Comparison of ENCODE assay signal across 17 cellular contexts in the genomic region with DNA sequence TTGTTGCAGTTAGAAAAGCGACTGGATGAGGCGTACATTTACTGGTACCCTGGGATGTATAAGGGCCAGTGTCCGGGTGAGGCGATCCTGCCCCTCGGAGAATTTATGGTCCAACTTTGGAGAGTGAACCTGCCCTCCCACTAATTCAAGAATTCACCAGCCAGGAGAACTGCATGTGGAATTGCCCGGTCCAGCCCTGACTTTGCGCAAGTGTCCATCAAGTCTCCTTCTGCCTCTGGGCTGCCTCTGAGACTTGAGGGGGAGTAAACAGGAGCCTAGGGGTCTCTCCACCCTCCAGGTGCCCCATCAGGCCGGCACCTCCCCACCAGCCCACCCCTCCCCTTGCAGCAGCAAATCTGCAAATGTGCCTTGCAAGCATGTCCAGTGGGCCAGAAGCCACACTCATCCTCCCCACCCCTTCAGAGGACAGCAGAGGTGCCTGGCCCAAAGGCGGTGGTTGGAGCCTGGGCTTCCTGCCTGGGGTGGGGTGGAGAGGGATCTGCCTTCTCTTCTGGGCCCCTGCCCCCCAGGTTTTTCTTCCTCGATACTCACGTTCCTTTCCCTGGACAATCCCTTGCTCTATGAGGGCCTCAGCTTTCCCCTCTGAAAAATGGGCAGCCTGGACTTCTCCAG. TPM values are rescaled to one million over a fixed set of nuclear protein-coding genes. Genes with fewer than 3 reads are reported as not detected.
DNase-seq lines count a peak whose midpoint lies in the region; ATAC-seq, FAIRE-seq and TF ChIP-seq lines count a peak whose summit lies in the region.
"Had no signal": no experiment of that assay in that cellular context is flagged by ENCODE, and none has a peak within 500 bp of the region (broad histone marks: within the 10 kb centered on the region; RNA-seq: fewer than 3 reads in every experiment).

No MANE protein-coding gene starts in this region.

- no peaks in the 10 kb centered on the region for H3K36me3 ChIP-seq in HepG2 (replicated peaks in 1 of 2; ENCODE audit: control insufficient read depth in 1 of 2, insufficient read depth in 2 of 2, low read length in 2 of 2)
- H3K36me3 ChIP-seq in stomach = no peaks in the 10 kb centered on the region
- H3K36me3 ChIP-seq: BLaER1 treated with 17β-estradiol and CSF1 and Interleukin-3, amounts not matched to agents 10 nM and 100 nM had no signal

- H3K79me2 ChIP-seq in HepG2 (ENCODE audit: insufficient read depth, low read length) = no peaks in the 10 kb centered on the region

- no peak overlapping the region for H3K4me3 ChIP-seq in HepG2 (replicated peaks in 1 of 3; ENCODE audit: insufficient read depth in 1 of 3, low read depth in 2 of 3, low read length in 3 of 3)
- no peak overlapping the region for H3K4me3 ChIP-seq in stomach
- H3K4me3 ChIP-seq: BLaER1 treated with 17β-estradiol and CSF1 and Interleukin-3, amounts not matched to agents 10 nM and 100 nM; GM23248 had no signal

- peaks cover 3% of the 10 kb centered on the region for H3K27me3 Mint-ChIP-seq in activated T-helper 17 cell treated with anti-CD3 and anti-CD28 coated beads, Interleukin-2, amount 50 U/mL, for 72 hours

- TF ChIP-seq EP300 in HepG2 (IDR thresholded peaks at IDR 0.05; ENCODE audit: low read depth in 2 of 2, low read length in 2 of 2) = no peak
- TF ChIP-seq EP300 in HepG2 (CRISPR knock-in tag; IDR thresholded peaks at IDR 0.05; ENCODE audit: borderline replicate concordance) = no peak
- TF ChIP-seq EP300 in stomach (IDR thresholded peaks at IDR 0.05) = no peak

- H3K9ac ChIP-seq in HepG2 (ENCODE audit: insufficient read depth, low read depth, low read length) = no peak overlapping the region
- H3K9ac ChIP-seq: BLaER1 treated with 17β-estradiol and CSF1 and Interleukin-3, amounts not matched to agents 10 nM and 100 nM; GM23248 had no signal

- H3K27ac ChIP-seq in HepG2 (ENCODE audit: extremely low read length, insufficient read depth, low read length) = no peak overlapping the region
- H3K27ac ChIP-seq in stomach = no peak overlapping the region
- H3K27ac ChIP-seq: 22Rv1; BLaER1 treated with 17β-estradiol and CSF1 and Interleukin-3, amounts not matched to agents 10 nM and 100 nM; GM23248 had no signal

- H3K27ac Mint-ChIP-seq in activated T-helper 17 cell treated with anti-CD3 and anti-CD28 coated beads, Interleukin-2, amount 50 U/mL, for 72 hours = peak overlapping the region; percentile 10

- no peak for ATAC-seq in activated T-helper 17 cell treated with anti-CD3 and anti-CD28 coated beads, Interleukin-2, amount 50 U/mL, for 72 hours (replicated peaks)
- ATAC-seq in HepG2 (no peak), SK-N-SH treated with all-trans-retinoic acid at 6 μM for 48 hours (no peak)
- ATAC-seq: HCT116 had no signal

- DNase-seq in AG20443 (ENCODE audit: low spot score) (peak; percentile 6), HepG2 (ENCODE audit: low spot score) (no peak), stomach (peak; percentile 15), NCI-H1417 treated with DMSO at 0.1 percent for 48 hours (lab: John Stamatoyannopoulos, UW) (no peak), GM20000 (ENCODE audit: low spot score) (no peak)
- no peak for DNase-seq in activated CD4-positive, CD25-positive, alpha-beta regulatory T cell treated with anti-CD3 and anti-CD28 coated beads, Interleukin-2, amount 50 U/mL, for 72 hours
- DNase-seq: AML-193; CD4-positive, CD25-positive, alpha-beta regulatory T cell; DMS53; GF-D8 had no signal

- H4K20me1 ChIP-seq in HepG2 (ENCODE audit: insufficient read depth, low read length) = no peaks in the 10 kb centered on the region

- intact Hi-C loops in HepG2 (cut with micrococcal nuclease; ENCODE audit: unreplicated experiment) (no loop called here), stomach (cut with DNase I; ENCODE audit: low total_unique reads) (no loop called here)

- no peak overlapping the region for H3K4me3 Mint-ChIP-seq in activated T-helper 17 cell treated with anti-CD3 and anti-CD28 coated beads, Interleukin-2, amount 50 U/mL, for 72 hours

- TF ChIP-seq CTCF in HepG2 (CRISPR knock-in tag; IDR thresholded peaks at IDR 0.05) (no peak), stomach (IDR thresholded peaks at IDR 0.05) (no peak), GM20000 (IDR thresholded peaks at IDR 0.05; ENCODE audit: extremely low read depth, missing control alignments) (no peak)

- H3K36me3 Mint-ChIP-seq in activated T-helper 17 cell treated with anti-CD3 and anti-CD28 coated beads, Interleukin-2, amount 50 U/mL, for 72 hours (ENCODE audit: low read depth) = no peaks in the 10 kb centered on the region
- H3K36me3 Mint-ChIP-seq: CD4-positive, CD25-positive, alpha-beta regulatory T cell had no signal

- no peaks in the 10 kb centered on the region for H3K9me3 Mint-ChIP-seq in activated T-helper 17 cell treated with anti-CD3 and anti-CD28 coated beads, Interleukin-2, amount 50 U/mL, for 72 hours
- H3K9me3 Mint-ChIP-seq: CD4-positive, CD25-positive, alpha-beta regulatory T cell had no signal

- H3K27me3 ChIP-seq in HepG2 (ENCODE audit: control insufficient read depth in 1 of 2, insufficient read depth in 2 of 2, low read length in 2 of 2) = peaks cover 2 to 21% of the 10 kb centered on the region in 2 experiments; a peak in 4 of 5 replicates
- no peaks in the 10 kb centered on the region for H3K27me3 ChIP-seq in stomach
- H3K27me3 ChIP-seq: BLaER1 treated with 17β-estradiol and CSF1 and Interleukin-3, amounts not matched to agents 10 nM and 100 nM had no signal

- WGBS in HepG2 (ENCODE audit: low lambda C conversion rate) = 14% methylated on average over 5 of the region's 11 CpGs
- WGBS in stomach, 5 donors = 80 to 89% (median 85%) methylated on average over 9 to 11 of the region's 11 CpGs

- CTCF ChIA-PET in HepG2 (lab: Yijun Ruan, JAX; ENCODE audit: low intra/inter-chr PET ratio, low total read pairs) = no interaction called here

- no peak for TF ChIP-seq POLR2A in HepG2 (IDR thresholded peaks at IDR 0.05; ENCODE audit: insufficient read depth in 1 of 2, low read depth in 2 of 2, low read length in 2 of 2)
- no peak for TF ChIP-seq POLR2A in stomach (IDR thresholded peaks at IDR 0.05)

- no peak overlapping the region for H3K4me2 ChIP-seq in HepG2 (ENCODE audit: low read depth, low read length)
- H3K4me2 ChIP-seq: BLaER1 treated with 17β-estradiol and CSF1 and Interleukin-3, amounts not matched to agents 10 nM and 100 nM had no signal

- POLR2A ChIA-PET in HepG2 (lab: Yijun Ruan, JAX) = no interaction called here

- peaks cover 17% of the 10 kb centered on the region; the same call in 1 of the 2 replicates for H3K4me1 ChIP-seq in HepG2 (ENCODE audit: insufficient read depth, low read length)
- H3K4me1 ChIP-seq in stomach = peaks cover 0 to 14% (median 5%) of the 10 kb centered on the region in 4 donors

- peaks cover 17% of the 10 kb centered on the region for H3K4me1 Mint-ChIP-seq in activated T-helper 17 cell treated with anti-CD3 and anti-CD28 coated beads, Interleukin-2, amount 50 U/mL, for 72 hours

- H3K9me3 ChIP-seq in HepG2 (ENCODE audit: low read length) = no peaks in the 10 kb centered on the region
- H3K9me3 ChIP-seq in stomach = no peaks in the 10 kb centered on the region
- H3K9me3 ChIP-seq: BLaER1 treated with 17β-estradiol and CSF1 and Interleukin-3, amounts not matched to agents 10 nM and 100 nM had no signal

- H2AFZ ChIP-seq in HepG2 (ENCODE audit: low read length) = no peak overlapping the region
- H2AFZ ChIP-seq: GM23248 had no signal

- FAIRE-seq in HepG2 (lab: Jason Lieb, UNC) = no peak
- FAIRE-seq: H54 had no signal

- no peak for TF ChIP-seq RAD21 in HepG2 (CRISPR knock-in tag; IDR thresholded peaks at IDR 0.05)

- in situ Hi-C loops in HepG2 (cut with HindIII; ENCODE audit: extremely low pct_ligation_motif_present, low pct_unique_long_range_greater_than_20kb) = loop anchor here (5.0 to 10.0 kb wide), 2 partner anchors 402 to 439 kb away; no protein-coding TSS in a partner anchor

- no TSS peak for BruUV-seq in HepG2 (replicated peaks; lab: Mats Ljungman, UMichigan)

TF ChIP-seq in HepG2, 621 proteins besides CTCF, POLR2A, EP300 and RAD21 (continues in another document):
- 0 out of 2 replicates have a peak, but pooled peaks have one; percentile 24 for TF ChIP-seq ZNF629 (CRISPR knock-in tag; conservative IDR thresholded peaks at IDR 0.05)

TF ChIP-seq in SK-N-SH treated with all-trans-retinoic acid at 6 μM for 48 hours, 23 proteins besides CTCF, POLR2A, EP300 and RAD21 (continues in another document):
- TF ChIP-seq ZFP30 (CRISPR knock-in tag; IDR thresholded peaks at IDR 0.05) (no peak), TOX (CRISPR knock-in tag; IDR thresholded peaks at IDR 0.05; ENCODE audit: borderline replicate concordance) (no peak)

RNA-seq across cellular contexts. Expression of a gene that starts 30.8 kb away (rescaled TPM):
- total RNA-seq in activated T-helper 17 cell treated with anti-CD3 and anti-CD28 coated beads, Interleukin-2, amount 50 U/mL, for 72 hours = 10 to 100 TPM in 1 of 2 donors, 1 to 10 TPM in 1; 8.7 to 18.9 TPM
- 6.1 and 7.0 TPM in 2 replicates for total RNA-seq in HepG2 (2016; rRNA removed; fragmentation: Illumina TruSeq; extraction: Trizol)
- total RNA-seq in HepG2 (2016; cell fraction: cytosol; rRNA removed; fragmentation: Illumina TruSeq; extraction: Trizol; ENCODE audit: low read depth) = 2.8 and 3.3 TPM in 2 replicates
- 5.8 and 7.5 TPM in 2 replicates for total RNA-seq in HepG2 (2016; cell fraction: insoluble cytoplasmic fraction; rRNA removed; fragmentation: Illumina TruSeq; extraction: Trizol)
- 9.9 and 10.1 TPM in 2 replicates for total RNA-seq in HepG2 (2016; cell fraction: membrane; rRNA removed; fragmentation: Illumina TruSeq; extraction: Trizol)
- total RNA-seq in HepG2 (2016; cell fraction: nucleus; rRNA removed; fragmentation: Illumina TruSeq; extraction: Trizol) = 8.9 and 10.1 TPM in 2 replicates
- 2.6 and 2.9 TPM in 2 replicates for polyA plus RNA-seq in HepG2 (2011; rRNA removed)
- polyA plus RNA-seq in HepG2 (2011; cell fraction: cytosol; rRNA removed) = 1.8 and 3.3 TPM in 2 replicates
- 5.3 and 6.1 TPM in 2 replicates for polyA plus RNA-seq in HepG2 (2011; cell fraction: nucleus; rRNA removed)
- polyA plus RNA-seq in HepG2 (2012) = 5.5 and 7.2 TPM in 2 replicates
- polyA plus RNA-seq in HepG2 (2016; cell fraction: cytosol; fragmentation: Illumina TruSeq; extraction: Trizol; ENCODE audit: low read depth) = 4.4 and 5.2 TPM in 2 replicates
- polyA plus RNA-seq in HepG2 (2016; cell fraction: insoluble cytoplasmic fraction; fragmentation: Illumina TruSeq; extraction: Trizol; ENCODE audit: low read depth) = 8.6 and 9.4 TPM in 2 replicates
- 10.8 and 11.1 TPM in 2 replicates for polyA plus RNA-seq in HepG2 (2016; cell fraction: membrane; fragmentation: Illumina TruSeq; extraction: Trizol; ENCODE audit: low read depth)
- 11.8 and 12.4 TPM in 2 replicates for polyA plus RNA-seq in HepG2 (2016; cell fraction: nucleus; fragmentation: Illumina TruSeq; extraction: Trizol; ENCODE audit: insufficient read depth, low read depth)
- polyA minus RNA-seq in HepG2 (2011; rRNA and poly(A)+ RNA removed; ENCODE audit: low replicate concordance) = 22.9 and 26.1 TPM in 2 replicates
- polyA minus RNA-seq in HepG2 (2011; cell fraction: cytosol; rRNA and poly(A)+ RNA removed) = 6.5 and 8.0 TPM in 2 replicates
- polyA minus RNA-seq in HepG2 (2011; cell fraction: nucleus; rRNA and poly(A)+ RNA removed) = 3.4 and 5.5 TPM in 2 replicates
- total RNA-seq in stomach = 10 to 100 TPM in 2 of 5 donors, 1 to 10 TPM in 3; 7.6 to 21.4 (median 9.9) TPM
- polyA plus RNA-seq in stomach = 10 to 100 TPM in 1 of 3 donors, 1 to 10 TPM in 2; 8.4 to 12.7 (median 9.0) TPM

Comparison
In these comparisons a context has a peak if more than half of its experiments do, and no peak if none do; other contexts are left out.
1. DNase-seq: peak in AG20443 (single experiment) and stomach (single experiment); none in HepG2 (single experiment), activated CD4-positive, CD25-positive, alpha-beta regulatory T cell treated with anti-CD3 and anti-CD28 coated beads, Interleukin-2, amount 50 U/mL, for 72 hours (single experiment), NCI-H1417 treated with DMSO at 0.1 percent for 48 hours (single experiment) and GM20000 (single experiment).